ENCODE assay signal across 12 cellular contexts in the genomic region with DNA sequence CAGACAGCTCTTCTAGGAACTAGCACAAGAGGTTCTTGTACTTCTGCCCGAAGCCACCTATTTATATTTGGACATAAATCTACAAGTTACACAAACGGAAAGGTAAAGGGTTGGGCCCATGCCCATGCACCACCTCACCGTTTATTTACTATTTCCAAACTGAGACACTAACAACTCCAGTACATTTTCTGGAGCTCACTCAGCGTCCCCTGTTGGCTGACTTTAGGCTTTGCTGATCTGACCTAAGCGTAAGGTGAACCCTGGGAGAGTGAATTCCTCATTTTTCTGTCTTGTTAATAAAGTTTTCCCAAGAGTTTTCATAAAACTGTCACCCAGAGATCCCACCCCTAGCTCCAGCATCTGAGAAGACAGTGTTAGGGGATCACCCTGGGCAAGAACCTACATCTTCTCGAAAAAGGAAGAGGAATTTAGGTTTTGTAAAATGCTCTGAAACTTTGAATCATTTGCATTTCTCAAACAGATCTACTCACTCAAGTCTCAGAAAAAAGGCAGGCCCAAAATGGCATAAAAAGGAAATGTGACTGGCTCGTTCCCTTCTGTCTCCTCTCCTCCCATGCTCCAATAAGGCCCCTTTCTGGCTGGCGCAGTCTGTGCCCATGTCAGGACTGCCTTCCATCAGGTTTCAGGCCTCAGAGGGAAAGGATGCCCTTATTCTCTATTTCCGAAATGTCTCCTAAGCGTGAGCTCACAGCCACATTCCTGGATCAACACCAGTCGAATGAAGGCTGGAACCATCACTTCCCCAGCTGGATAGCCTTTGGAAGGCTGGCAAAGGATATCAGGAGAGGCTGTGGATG.
A peak's percentile ranks its signal among the peaks of the same experiment; 100 is the strongest.
DNase-seq lines count a peak whose midpoint lies in the region; ATAC-seq, FAIRE-seq and TF ChIP-seq lines count a peak whose summit lies in the region.
"Had no signal": no experiment of that assay in that cellular context is flagged by ENCODE, and none has a peak within 500 bp of the region (broad histone marks: within the 10 kb centered on the region; RNA-seq: fewer than 3 reads in every experiment).

No MANE protein-coding gene starts in this region.

- no peak overlapping the region for H2BK20ac ChIP-seq in H1 (ENCODE audit: low read length)

- no peaks in the 10 kb centered on the region for H3K23me2 ChIP-seq in H1 (ENCODE audit: low read depth, low read length)

- no peak overlapping the region for H3K14ac ChIP-seq in H1 (ENCODE audit: insufficient read length)

- H3K79me1 ChIP-seq in H1 (ENCODE audit: low read depth, low read length): no peaks in the 10 kb centered on the region

- FAIRE-seq in H1 (lab: Jason Lieb, UNC): no peak

- H3K27ac ChIP-seq in AG04450 (ENCODE audit: low read depth, low read length): no peak overlapping the region
- H3K27ac ChIP-seq in H1 (ENCODE audit: low read depth, low read length): no peak overlapping the region
- H3K27ac ChIP-seq in muscle layer of colon (ENCODE audit: low read depth, low read length): peak overlapping the region; percentile 52

- no peak overlapping the region for H3K56ac ChIP-seq in H1 (replicated peaks; ENCODE audit: insufficient read length, low read depth, low read length)

- no peak overlapping the region for H3K9ac ChIP-seq in H1 (replicated peaks in 1 of 4; ENCODE audit: extremely low read depth in 1 of 4, low read depth in 3 of 4, low read length in 3 of 4)
- H3K9ac ChIP-seq in muscle layer of colon (ENCODE audit: low read length): no peak overlapping the region

- no peak overlapping the region for H3K4ac ChIP-seq in H1 (replicated peaks; ENCODE audit: insufficient read length, low read depth, low read length)

- H2BK5ac ChIP-seq in H1 (ENCODE audit: low read depth, low read length): no peak overlapping the region

- H4K20me1 ChIP-seq in H1 (replicated peaks in 1 of 2; ENCODE audit: control insufficient read depth in 1 of 2, insufficient read depth in 2 of 2, low read length in 2 of 2): peaks cover 0 to 2% of the 10 kb centered on the region in 2 experiments

- no peaks in the 10 kb centered on the region for H3K27me3 ChIP-seq in AG04450 (ENCODE audit: control insufficient read depth, insufficient read depth, low read length)
- H3K27me3 ChIP-seq in H1 (replicated peaks in 1 of 4; ENCODE audit: control insufficient read depth in 3 of 4, extremely low read depth in 1 of 4, insufficient read depth in 3 of 4, low read length in 3 of 4): no peaks in the 10 kb centered on the region
- no peaks in the 10 kb centered on the region for H3K27me3 ChIP-seq in muscle layer of colon (ENCODE audit: control insufficient read depth in 1 of 2, insufficient read depth in 2 of 2, low read length in 2 of 2)

- no peak for TF ChIP-seq POLR2A in H1 (IDR thresholded peaks at IDR 0.05; ENCODE audit: control extremely low read depth in 1 of 2, low read depth in 2 of 2, low read length in 2 of 2)

- H2BK120ac ChIP-seq in H1 (replicated peaks; ENCODE audit: low read depth, low read length): no peak overlapping the region

- peak; percentile 23; the same call in 1 of the 2 replicates for TF ChIP-seq CTCF in AG04450 (IDR thresholded peaks at IDR 0.05; ENCODE audit: low read depth, low read length)
- peak; percentile 88 for TF ChIP-seq CTCF in LNCaP clone FGC (IDR thresholded peaks at IDR 0.05; ENCODE audit: control insufficient read depth, extremely low read depth, insufficient read depth)
- TF ChIP-seq CTCF in H1 (IDR thresholded peaks at IDR 0.05; ENCODE audit: control extremely low read depth in 1 of 3, insufficient read depth in 1 of 3, low read depth in 1 of 3, low read length in 3 of 3): peak; percentile 30 to 77 (median 67)

- H2AK5ac ChIP-seq in H1 (ENCODE audit: low read depth, low read length): no peak overlapping the region

- H3K9me3 ChIP-seq in AG04450 (ENCODE audit: control insufficient read depth, insufficient read depth, low read length): no peaks in the 10 kb centered on the region
- H3K9me3 ChIP-seq in H1 (ENCODE audit: insufficient read depth in 2 of 2, low read depth in 1 of 2, low read length in 1 of 2): no peaks in the 10 kb centered on the region
- H3K9me3 ChIP-seq in muscle layer of colon (ENCODE audit: low read length): no peaks in the 10 kb centered on the region

- no peak overlapping the region for H2BK12ac ChIP-seq in H1 (ENCODE audit: low read depth, low read length)

- no peak overlapping the region for H2BK15ac ChIP-seq in H1 (ENCODE audit: low read length)

- H3K4me3 ChIP-seq in AG04450 (ENCODE audit: low read depth, low read length): no peak overlapping the region
- H3K4me3 ChIP-seq in LNCaP clone FGC (ENCODE audit: low read depth, low read length): no peak overlapping the region
- no peak overlapping the region for H3K4me3 ChIP-seq in H1 (ENCODE audit: extremely low read depth in 1 of 4, insufficient read depth in 2 of 4, low read depth in 3 of 4, low read length in 4 of 4)
- no peak overlapping the region for H3K4me3 ChIP-seq in muscle layer of colon (ENCODE audit: low read depth in 1 of 2, low read length in 2 of 2)

- 82% methylated on average over 11 of the region's 11 CpGs; no CpG with 5 or more reads in 1 of the 2 experiments for WGBS in H1 (ENCODE audit: extremely low coverage in 1 of 2, insufficient coverage in 1 of 2, insufficient read length in 1 of 2, insufficient replicate concordance in 2 of 2, low coverage in 1 of 2, low lambda C conversion rate in 2 of 2, missing lambda C conversion rate in 1 of 2), 2 experiments

- H3K23ac ChIP-seq in H1 (ENCODE audit: insufficient read length): no peak overlapping the region

- no peak overlapping the region for H4K8ac ChIP-seq in H1 (ENCODE audit: extremely low read depth, insufficient read depth, low read length)

- peak; percentile 75 to 78 for TF ChIP-seq RAD21 in H1 (IDR thresholded peaks at IDR 0.05 in 1 of 2, conservative IDR thresholded peaks at IDR 0.05 in 1 of 2; ENCODE audit: low read depth in 2 of 2, low read length in 2 of 2)

- no peak for ATAC-seq in GM21360 (IDR thresholded peaks at IDR 0.05; ENCODE audit: unreplicated experiment)
- no peak for ATAC-seq in HG03045 (IDR thresholded peaks at IDR 0.05; ENCODE audit: unreplicated experiment)
- ATAC-seq: naive thymus-derived CD4-positive, alpha-beta T cell had no signal

- no peak overlapping the region for H3K18ac ChIP-seq in H1 (ENCODE audit: extremely low read depth, low read length)

- CTCF ChIA-PET in AG04450 (lab: Charles Lee): interaction anchor here (1.6 to 5.7 kb wide), 4 partner anchors 11 to 447 kb away, joined by 3 to 56 read pairs (median 8); no protein-coding TSS in a partner anchor
- CTCF ChIA-PET in H1 (lab: Charles Lee; ENCODE audit: partially characterized antibody): interaction anchor here (0.6 to 9.5 kb wide), 33 partner anchors 9 to 484 kb away, joined by 3 to 141 read pairs (median 4); no protein-coding TSS in a partner anchor

- no peaks in the 10 kb centered on the region for H3K79me2 ChIP-seq in H1 (ENCODE audit: control insufficient read depth in 1 of 2, insufficient read depth in 2 of 2, low read length in 2 of 2)

- no peak overlapping the region for H3K4me2 ChIP-seq in H1 (ENCODE audit: insufficient read depth in 1 of 2, low read depth in 2 of 2, low read length in 2 of 2)

- POLR2A ChIA-PET in AG04450 (lab: Yijun Ruan, JAX): interaction anchor here (0.5 kb wide), 1 partner anchor 33 kb away, joined by 3 read pairs; no protein-coding TSS in a partner anchor
- POLR2A ChIA-PET in H1 (lab: Charles Lee; ENCODE audit: partially characterized antibody): no interaction called here

- DNase-seq in AG04450 (ENCODE audit: low read depth, low spot score) (no peak), LNCaP clone FGC (ENCODE audit: low read depth) (peak; percentile 95), H1 (ENCODE audit: low read depth in 1 of 2, low spot score in 2 of 2) (no peak), NCI-H510A treated with DMSO at 0.1 percent for 48 hours (lab: John Stamatoyannopoulos, UW) (no peak), NCI-H2227 treated with DMSO at 0.1 percent for 48 hours (lab: John Stamatoyannopoulos, UW) (no peak)
- DNase-seq: activated CD4-positive, alpha-beta T cell treated with anti-CD3 and anti-CD28 coated beads for 1 hour; activated naive CD8-positive, alpha-beta T cell treated with anti-CD3 and anti-CD28 coated beads, Interleukin-2, amount 10 ng/mL, durations not matched to agents 7 days and 5 days; naive thymus-derived CD4-positive, alpha-beta T cell; stimulated activated CD4-positive, alpha-beta T cell treated with anti-CD3 and anti-CD28 coated beads, Interleukin-4, amount 100 ng/mL, for 4 hours had no signal

- no peak overlapping the region for H2AFZ ChIP-seq in H1 (ENCODE audit: low read length)

- no peak overlapping the region for H4K91ac ChIP-seq in H1 (replicated peaks; ENCODE audit: insufficient read length, low read length)

- no peak for TF ChIP-seq EP300 in H1 (IDR thresholded peaks at IDR 0.05; ENCODE audit: borderline replicate concordance in 1 of 2, low read depth in 2 of 2, low read length in 2 of 2)

- no peaks in the 10 kb centered on the region for H3K4me1 ChIP-seq in H1 (replicated peaks in 1 of 4; ENCODE audit: control insufficient read depth in 3 of 4, insufficient read depth in 4 of 4, low read length in 3 of 4)
- H3K4me1 ChIP-seq in muscle layer of colon (ENCODE audit: insufficient read depth, low read length): peaks cover 25% of the 10 kb centered on the region

- no peak overlapping the region for H4K5ac ChIP-seq in H1 (ENCODE audit: insufficient read length, low read depth, low read length)

- H3K36me3 ChIP-seq in H1 (ENCODE audit: control insufficient read depth in 2 of 4, insufficient read depth in 4 of 4, low read length in 3 of 4) (no peaks in the 10 kb centered on the region; a peak in 1 of 8 replicates), muscle layer of colon (ENCODE audit: insufficient read depth, low read length) (peaks cover 14% of the 10 kb centered on the region)

TF ChIP-seq in H1, 55 proteins besides CTCF, POLR2A, EP300 and RAD21:
- no peak for TF ChIP-seq TEAD4 (IDR thresholded peaks at IDR 0.05; ENCODE audit: low read depth, low read length)
- TF ChIP-seq NRF1 (IDR thresholded peaks at IDR 0.05; ENCODE audit: low read depth, low read length): no peak
- no peak for TF ChIP-seq BCL11A (IDR thresholded peaks at IDR 0.05; ENCODE audit: low read depth in 2 of 2, low read length in 2 of 2)
- TF ChIP-seq, protein P1, sequence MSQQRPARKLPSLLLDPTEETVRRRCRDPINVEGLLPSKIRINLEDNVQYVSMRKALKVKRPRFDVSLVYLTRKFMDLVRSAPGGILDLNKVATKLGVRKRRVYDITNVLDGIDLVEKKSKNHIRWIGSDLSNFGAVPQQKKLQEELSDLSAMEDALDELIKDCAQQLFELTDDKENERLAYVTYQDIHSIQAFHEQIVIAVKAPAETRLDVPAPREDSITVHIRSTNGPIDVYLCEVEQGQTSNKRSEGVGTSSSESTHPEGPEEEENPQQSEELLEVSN (IDR thresholded peaks at IDR 0.05): no peak
- TF ChIP-seq FOSL1 (IDR thresholded peaks at IDR 0.05; ENCODE audit: insufficient read depth, low read depth, low read length): no peak
- TF ChIP-seq YY1 (IDR thresholded peaks at IDR 0.05; ENCODE audit: low read depth, low read length): no peak
- TF ChIP-seq MAFK (IDR thresholded peaks at IDR 0.05; ENCODE audit: low read depth, low read length): no peak
- TF ChIP-seq CHD1 (IDR thresholded peaks at IDR 0.05; ENCODE audit: low read depth, low read length): no peak
- no peak for TF ChIP-seq JUN (IDR thresholded peaks at IDR 0.05; ENCODE audit: low read depth, low read length)

Comparison
In these comparisons a context has a peak if more than half of its experiments do, and no peak if none do; other contexts are left out.
1. CTCF ChIP-seq: peak in every context shown above with its lines; median percentile 88 in LNCaP clone FGC; 67 in H1; 23 in AG04450.